In the genomic region with DNA sequence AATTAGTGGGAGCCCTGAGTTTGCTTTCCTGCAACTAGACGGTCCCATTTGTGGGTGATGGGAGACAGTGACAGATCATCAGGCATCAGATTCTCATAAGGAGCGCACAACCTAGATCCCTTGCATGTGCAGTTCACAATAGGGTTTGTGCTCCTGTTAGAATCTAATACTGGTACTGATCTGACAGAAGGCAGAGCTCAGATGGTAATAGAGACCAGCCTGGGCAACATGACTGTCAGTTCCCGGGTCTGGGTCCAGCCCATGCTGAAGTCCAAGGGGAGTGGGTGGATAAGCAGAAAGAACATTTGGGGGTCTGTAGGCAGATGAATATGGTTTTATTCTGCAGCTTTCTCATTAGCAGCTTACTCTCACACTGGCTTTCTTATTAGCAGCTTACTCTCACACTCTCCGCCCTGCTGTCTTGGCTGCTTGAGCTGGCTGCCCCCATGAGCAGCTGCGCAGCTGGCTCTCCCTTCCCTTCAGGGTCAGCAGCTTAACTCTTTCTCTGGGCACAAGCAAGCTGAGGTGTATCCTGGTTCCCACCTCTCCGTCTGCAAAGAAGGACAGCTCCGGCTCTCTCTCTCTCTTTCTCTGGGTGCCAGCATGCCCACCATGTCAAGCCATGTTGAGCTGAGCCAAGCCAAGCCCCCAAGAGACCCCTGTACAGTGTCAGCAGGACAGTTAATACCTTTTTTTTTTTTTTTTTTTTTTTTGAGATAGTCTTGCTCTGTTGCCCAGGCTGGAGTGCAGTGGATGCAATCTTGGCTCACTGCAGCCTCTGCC, we compare ENCODE assay signal across 11 cellular contexts. TPM values are rescaled to one million over a fixed set of nuclear protein-coding genes. Genes with fewer than 3 reads are reported as not detected.
A peak's percentile ranks its signal among the peaks of the same experiment; 100 is the strongest.
DNase-seq lines count a peak whose midpoint lies in the region; ATAC-seq, FAIRE-seq and TF ChIP-seq lines count a peak whose summit lies in the region.
"Had no signal": no experiment of that assay in that cellular context is flagged by ENCODE, and none has a peak within 500 bp of the region (broad histone marks: within the 10 kb centered on the region; RNA-seq: fewer than 3 reads in every experiment).

No MANE protein-coding gene starts in this region.

- H3K27me3 ChIP-seq in astrocyte (ENCODE audit: insufficient read depth, low read length), result no peaks in the 10 kb centered on the region
- no peaks in the 10 kb centered on the region for H3K27me3 ChIP-seq in layer of hippocampus (ENCODE audit: control insufficient read depth, insufficient read depth, low read length)
- no peaks in the 10 kb centered on the region for H3K27me3 ChIP-seq in sigmoid colon
- H3K27me3 ChIP-seq in tibial nerve, result no peaks in the 10 kb centered on the region

- TF ChIP-seq EP300 in sigmoid colon (IDR thresholded peaks at IDR 0.05) (no peak), tibial nerve (IDR thresholded peaks at IDR 0.05) (no peak)

- H3K27me3 Mint-ChIP-seq in astrocyte (ENCODE audit: low read depth, unreplicated experiment), result peaks cover 11% of the 10 kb centered on the region
- peaks cover 0 to 10% (median 1%) of the 10 kb centered on the region in 5 donors for H3K27me3 Mint-ChIP-seq in naive thymus-derived CD8-positive, alpha-beta T cell

- H3K27ac ChIP-seq in astrocyte (ENCODE audit: low read depth, low read length) (peak overlapping the region; percentile 32), layer of hippocampus (ENCODE audit: low read depth, low read length) (peak overlapping the region; percentile 18), sigmoid colon (peak overlapping the region; percentile 77 to 85 (median 84)), tibial nerve (peak overlapping the region in 2 of 4 donors; percentile 32 to 54)

- TF ChIP-seq POLR2A in sigmoid colon (IDR thresholded peaks at IDR 0.05) (no peak), tibial nerve (IDR thresholded peaks at IDR 0.05) (no peak)

- H3K79me2 ChIP-seq in astrocyte (ENCODE audit: insufficient read depth, low read length), result no peaks in the 10 kb centered on the region

- H3K4me1 ChIP-seq in astrocyte (ENCODE audit: insufficient read depth, low read length), result peaks cover 4% of the 10 kb centered on the region
- H3K4me1 ChIP-seq in sigmoid colon, result peaks cover 4 to 31% (median 24%) of the 10 kb centered on the region in 4 donors
- peaks cover 0 to 7% (median 3%) of the 10 kb centered on the region in 4 donors for H3K4me1 ChIP-seq in tibial nerve

- H3K9me3 ChIP-seq in astrocyte (ENCODE audit: insufficient read depth, low read depth, low read length), result peaks cover 4% of the 10 kb centered on the region
- H3K9me3 ChIP-seq in sigmoid colon, result peaks cover 0 to 2% (median 0%) of the 10 kb centered on the region in 4 donors
- H3K9me3 ChIP-seq in tibial nerve, result no peaks in the 10 kb centered on the region

- POLR2A ChIA-PET in naive thymus-derived CD8-positive, alpha-beta T cell (lab: Charles Lee), result no interaction called here

- FAIRE-seq in D721Med (lab: Jason Lieb, UNC) (no peak), astrocyte (lab: Jason Lieb, UNC) (no peak)

- TF ChIP-seq CTCF in D721Med (IDR thresholded peaks at IDR 0.05; ENCODE audit: insufficient read depth, missing control alignments) (no peak), astrocyte (IDR thresholded peaks at IDR 0.05; ENCODE audit: insufficient read depth, low read depth, low read length) (no peak), sigmoid colon (IDR thresholded peaks at IDR 0.05) (no peak), tibial nerve (IDR thresholded peaks at IDR 0.05) (no peak)

- DNase-seq in D721Med (ENCODE audit: insufficient read length, low spot score) (peak; percentile 24), astrocyte (ENCODE audit: low read depth) (no peak), sigmoid colon (peak; percentile 81), tibial nerve (ENCODE audit: low spot score in 2 of 2) (no peak), AG08395 (ENCODE audit: low spot score) (no peak)
- no peak for DNase-seq in naive thymus-derived CD8-positive, alpha-beta T cell
- DNase-seq: H7; MV-4-11; stimulated activated naive CD4-positive, alpha-beta T cell had no signal

- no peak overlapping the region for H3K4me2 ChIP-seq in astrocyte (ENCODE audit: low read length)

- H3K4me3 ChIP-seq in astrocyte (ENCODE audit: insufficient read depth, low read depth, low read length) (no peak overlapping the region), sigmoid colon (no peak overlapping the region), tibial nerve (no peak overlapping the region)

- peaks cover 18% of the 10 kb centered on the region for H3K9me3 Mint-ChIP-seq in astrocyte (ENCODE audit: unreplicated experiment)
- peaks cover 0 to 5% (median 0%) of the 10 kb centered on the region in 9 donors for H3K9me3 Mint-ChIP-seq in naive thymus-derived CD8-positive, alpha-beta T cell

- H2AFZ ChIP-seq in astrocyte (ENCODE audit: low read depth, low read length), result peak overlapping the region; percentile 49

- no peaks in the 10 kb centered on the region for H4K20me1 ChIP-seq in astrocyte (ENCODE audit: insufficient read depth, low read length)

- ATAC-seq in HG03342 (IDR thresholded peaks at IDR 0.05; ENCODE audit: unreplicated experiment), result no peak
- ATAC-seq in naive thymus-derived CD8-positive, alpha-beta T cell, result no peak

- H3K36me3 Mint-ChIP-seq in astrocyte (ENCODE audit: low read depth, unreplicated experiment), result no peaks in the 10 kb centered on the region
- H3K36me3 Mint-ChIP-seq in naive thymus-derived CD8-positive, alpha-beta T cell, result no peaks in the 10 kb centered on the region

- H3K27ac Mint-ChIP-seq in astrocyte (ENCODE audit: unreplicated experiment), result no peak overlapping the region
- peak overlapping the region in 1 of 10 donors; percentile 73 for H3K27ac Mint-ChIP-seq in naive thymus-derived CD8-positive, alpha-beta T cell

- H3K9ac ChIP-seq in astrocyte (ENCODE audit: low read length), result no peak overlapping the region

- H3K36me3 ChIP-seq in astrocyte (ENCODE audit: insufficient read depth, low read length) (no peaks in the 10 kb centered on the region), sigmoid colon (no peaks in the 10 kb centered on the region), tibial nerve (no peaks in the 10 kb centered on the region)

- WGBS in sigmoid colon, 2 donors, result 83 to 85% methylated on average over 7 of the region's 7 CpGs
- WGBS in tibial nerve, 2 donors, result 50 to 51% methylated on average over 7 of the region's 7 CpGs

- H3K4me3 Mint-ChIP-seq in astrocyte (ENCODE audit: unreplicated experiment), result no peak overlapping the region
- no peak overlapping the region for H3K4me3 Mint-ChIP-seq in naive thymus-derived CD8-positive, alpha-beta T cell

- peaks cover 3% of the 10 kb centered on the region for H3K4me1 Mint-ChIP-seq in astrocyte (ENCODE audit: low read depth, unreplicated experiment)
- no peaks in the 10 kb centered on the region for H3K4me1 Mint-ChIP-seq in naive thymus-derived CD8-positive, alpha-beta T cell

- intact Hi-C loops in sigmoid colon (cut with DNase I), result loop anchor here (5.0 kb wide), 2 partner anchors 46 to 59 kb away; partner anchors contain the start of genes C3orf62 and KLHDC8B

RNA-seq across cellular contexts. Expression of gene KLHDC8B, which starts 46.5 kb away (rescaled TPM):
- total RNA-seq in astrocyte (30.2 and 31.6 TPM in 2 replicates), sigmoid colon (100 to 1,000 TPM in 2 of 4 donors, 10 to 100 TPM in 2; 95.3 to 134 (median 98.0) TPM), tibial nerve (10 to 100 TPM; 20.8 to 33.1 (median 29.7) TPM)
- 10 to 100 TPM; 11.3 to 27.6 (median 16.1) TPM for polyA plus RNA-seq in sigmoid colon
- 1 to 10 TPM; 7.0 to 7.1 TPM for total RNA-seq in naive thymus-derived CD8-positive, alpha-beta T cell
- polyA plus RNA-seq in naive thymus-derived CD8-positive, alpha-beta T cell, result 1 to 10 TPM; 3.6 to 4.9 (median 4.2) TPM

RNA-seq across cellular contexts. Expression of gene CCDC71, which starts 51.7 kb away (rescaled TPM):
- 18.5 and 20.5 TPM in 2 replicates for total RNA-seq in astrocyte
- total RNA-seq in sigmoid colon, result 10 to 100 TPM; 12.5 to 27.3 (median 16.4) TPM
- 10 to 100 TPM; 13.4 to 23.0 (median 15.6) TPM for polyA plus RNA-seq in sigmoid colon
- 10 to 100 TPM; 30.4 to 38.3 (median 36.3) TPM for total RNA-seq in tibial nerve
- 10 to 100 TPM; 44.0 to 44.7 TPM for total RNA-seq in naive thymus-derived CD8-positive, alpha-beta T cell
- 1 to 10 TPM; 1.6 to 2.0 (median 1.8) TPM for polyA plus RNA-seq in naive thymus-derived CD8-positive, alpha-beta T cell

RNA-seq across cellular contexts. Expression of gene C3orf62, which starts 59.2 kb away (rescaled TPM):
- 3.5 and 4.8 TPM in 2 replicates for total RNA-seq in astrocyte
- total RNA-seq in sigmoid colon, result 10 to 100 TPM in 1 of 4 donors, 1 to 10 TPM in 3; 2.5 to 19.4 (median 4.5) TPM
- polyA plus RNA-seq in sigmoid colon, result 1 to 10 TPM; 1.2 to 7.5 (median 1.8) TPM
- 1 to 10 TPM; 2.6 to 3.3 (median 3.0) TPM for total RNA-seq in tibial nerve
- total RNA-seq in naive thymus-derived CD8-positive, alpha-beta T cell, result 10 to 100 TPM; 11.6 to 12.1 TPM
- 1 to 10 TPM in 1 of 3 donors, under 1 TPM in 2; 0.73 to 1.4 (median 0.75) TPM for polyA plus RNA-seq in naive thymus-derived CD8-positive, alpha-beta T cell

Comparison
In these comparisons a context has a peak if more than half of its experiments do, and no peak if none do; other contexts are left out.
1. DNase-seq: peak in D721Med (single experiment) and sigmoid colon (single experiment); none in astrocyte (single experiment), tibial nerve (0 of 2), AG08395 (single experiment) and naive thymus-derived CD8-positive, alpha-beta T cell (0 of 10).